ENCODE assay signal across 21 cellular contexts in the genomic region with DNA sequence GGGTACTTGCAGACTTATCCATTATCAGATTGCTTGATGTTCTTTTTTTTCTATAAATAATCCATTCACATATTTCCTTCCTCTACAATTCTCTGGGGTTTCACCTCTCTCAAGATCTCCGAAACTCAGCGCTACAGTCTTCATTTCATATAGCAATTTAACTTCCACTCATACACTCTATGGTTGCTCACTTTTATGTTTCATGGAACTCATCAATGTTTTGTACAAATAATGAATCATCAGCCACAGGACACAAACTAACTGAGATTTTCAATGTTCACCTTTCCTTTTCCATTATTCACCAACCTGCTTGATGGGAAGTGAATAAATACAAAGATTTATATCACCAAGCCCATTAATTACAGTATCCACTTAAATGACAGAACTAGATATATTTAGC.
"Had no signal": no experiment of that assay in that cellular context is flagged by ENCODE, and none has a peak within 500 bp of the region (broad histone marks: within the 10 kb centered on the region; RNA-seq: fewer than 3 reads in every experiment).

No MANE protein-coding gene starts in this region.

- H3K4me1 ChIP-seq: body of pancreas, colonic mucosa, esophagus squamous epithelium, left lung, prostate gland, right atrium auricular region, tibial artery had no signal

- H3K9me3 ChIP-seq: body of pancreas, colonic mucosa, esophagus squamous epithelium, left lung, prostate gland, right atrium auricular region, tibial artery had no signal

- DNase-seq: activated CD4-positive, alpha-beta T cell treated with anti-CD3 and anti-CD28 coated beads, Interleukin-2, amount 50 U/mL, for 4 hours; activated gamma-delta T cell treated with Interleukin-2 at 50 U/mL for 16 hours; activated naive CD8-positive, alpha-beta T cell treated with anti-CD3 and anti-CD28 coated beads for 36 hours; body of pancreas; central memory CD4-positive, alpha-beta T cell; colonic mucosa; effector CD4-positive, alpha-beta T cell; esophagus squamous epithelium; foreskin melanocyte; glutamatergic neuron; hippocampal formation; islet precursor cell; left lung; midbrain; occipital lobe; stimulated activated naive CD8-positive, alpha-beta T cell treated with anti-CD3 and anti-CD28 coated beads, Interleukin-15, Interleukin-2, amounts not matched to agents 100 U/mL and 50 U/mL, for 24 hours; substantia nigra; tibial artery had no signal

- ATAC-seq: body of pancreas; left lung; stimulated activated naive CD8-positive, alpha-beta T cell treated with anti-CD3 and anti-CD28 coated beads, Interleukin-15, Interleukin-2, amounts not matched to agents 100 U/mL and 50 U/mL, for 24 hours had no signal

- H3K36me3 ChIP-seq: colonic mucosa, esophagus squamous epithelium, left lung, prostate gland, right atrium auricular region, tibial artery had no signal

- H3K27me3 ChIP-seq: body of pancreas, colonic mucosa, esophagus squamous epithelium, left lung, right atrium auricular region, tibial artery had no signal

- H3K27ac ChIP-seq: body of pancreas, colonic mucosa, esophagus squamous epithelium, left lung, prostate gland, right atrium auricular region, tibial artery had no signal

- H3K4me3 ChIP-seq: body of pancreas, colonic mucosa, esophagus squamous epithelium, left lung, prostate gland, right atrium auricular region, tibial artery had no signal

- FAIRE-seq: TTC549 had no signal
